In genomic region chr10:100338434-100339036, GRCh38 we compare ENCODE assay signal across 9 cellular contexts. TPM values are rescaled to one million over a fixed set of nuclear protein-coding genes. Genes with fewer than 3 reads are reported as not detected.
DNase-seq lines count a peak whose midpoint lies in the region; ATAC-seq lines count a peak whose summit lies in the region.
"Had no signal": no experiment of that assay in that cellular context is flagged by ENCODE, and none has a peak within 500 bp of the region (broad histone marks: within the 10 kb centered on the region; RNA-seq: fewer than 3 reads in every experiment).

No MANE protein-coding gene starts in this region.

- H3K4me1 Mint-ChIP-seq in activated CD8-positive, alpha-beta T cell treated with anti-CD3 and anti-CD28 coated beads, Interleukin-2, amount 10 ng/mL, durations not matched to agents 7 days and 5 days (ENCODE audit: low read depth): peaks cover 29% of the 10 kb centered on the region

- POLR2A ChIA-PET in activated CD8-positive, alpha-beta T cell treated with anti-CD3 and anti-CD28 coated beads, Interleukin-2, amount 10 ng/mL, durations not matched to agents 7 days and 5 days (lab: Charles Lee): interaction anchor here (0.7 to 1.6 kb wide), 2 partner anchors 94 to 170 kb away, joined by 3 to 5 read pairs; no protein-coding TSS in a partner anchor

- CTCF ChIA-PET in activated CD8-positive, alpha-beta T cell treated with anti-CD3 and anti-CD28 coated beads, Interleukin-2, amount 10 ng/mL, durations not matched to agents 7 days and 5 days (lab: Charles Lee): interaction anchor here (0.7 to 24.9 kb wide), 22 partner anchors 8 to 184 kb away, joined by 3 to 311 read pairs (median 6); partner anchors contain the start of gene SCD

- DNase-seq in DMS153 (lab: John Stamatoyannopoulos, UW) (peak; percentile 32), NCI-H774 (lab: John Stamatoyannopoulos, UW) (peak; percentile 38), midbrain (lab: John Stamatoyannopoulos, UW) (peak; percentile 74)
- DNase-seq in activated CD8-positive, alpha-beta T cell treated with anti-CD3 and anti-CD28 coated beads, Interleukin-2, amount 10 ng/mL, durations not matched to agents 7 days and 5 days: peak; percentile 88
- peak; percentile 68 for DNase-seq in effector CD4-positive, alpha-beta T cell
- DNase-seq in stimulated activated CD8-positive, alpha-beta memory T cell treated with anti-CD3 and anti-CD28 coated beads, Interleukin-4, amount 100 ng/mL, for 48 hours: peak; percentile 90

- no peaks in the 10 kb centered on the region for H3K36me3 Mint-ChIP-seq in activated CD8-positive, alpha-beta T cell treated with anti-CD3 and anti-CD28 coated beads, Interleukin-2, amount 10 ng/mL, durations not matched to agents 7 days and 5 days (ENCODE audit: low read depth)

- peak; percentile 58 for ATAC-seq in HG02678 (IDR thresholded peaks at IDR 0.05; ENCODE audit: unreplicated experiment)
- ATAC-seq in activated CD8-positive, alpha-beta T cell treated with anti-CD3 and anti-CD28 coated beads, Interleukin-2, amount 10 ng/mL, durations not matched to agents 7 days and 5 days: peak; percentile 90
- no peak for ATAC-seq in HG03280 (IDR thresholded peaks at IDR 0.05; ENCODE audit: unreplicated experiment)

- H3K4me3 Mint-ChIP-seq in activated CD8-positive, alpha-beta T cell treated with anti-CD3 and anti-CD28 coated beads, Interleukin-2, amount 10 ng/mL, durations not matched to agents 7 days and 5 days: no peak overlapping the region

- H3K27ac Mint-ChIP-seq in activated CD8-positive, alpha-beta T cell treated with anti-CD3 and anti-CD28 coated beads, Interleukin-2, amount 10 ng/mL, durations not matched to agents 7 days and 5 days: peak overlapping the region; percentile 60

- H3K27me3 Mint-ChIP-seq in activated CD8-positive, alpha-beta T cell treated with anti-CD3 and anti-CD28 coated beads, Interleukin-2, amount 10 ng/mL, durations not matched to agents 7 days and 5 days (ENCODE audit: low read depth): peaks cover 9% of the 10 kb centered on the region

- no peaks in the 10 kb centered on the region for H3K9me3 Mint-ChIP-seq in activated CD8-positive, alpha-beta T cell treated with anti-CD3 and anti-CD28 coated beads, Interleukin-2, amount 10 ng/mL, durations not matched to agents 7 days and 5 days (ENCODE audit: insufficient read depth)

RNA-seq across cellular contexts. Expression of gene SCD, which starts 8.5 kb away (rescaled TPM):
- 100 to 1,000 TPM; 239 to 240 TPM for total RNA-seq in activated CD8-positive, alpha-beta T cell treated with anti-CD3 and anti-CD28 coated beads, Interleukin-2, amount 10 ng/mL, durations not matched to agents 7 days and 5 days

RNA-seq across cellular contexts. Expression of gene PKD2L1, which starts 8.5 kb away (rescaled TPM):
- total RNA-seq in activated CD8-positive, alpha-beta T cell treated with anti-CD3 and anti-CD28 coated beads, Interleukin-2, amount 10 ng/mL, durations not matched to agents 7 days and 5 days: under 1 TPM; 0.10 to 0.68 TPM
- total RNA-seq: activated CD8-positive, alpha-beta memory T cell treated with anti-CD3 and anti-CD28 coated beads for 36 hours had no signal

RNA-seq across cellular contexts. Expression of gene BLOC1S2, which starts 52.1 kb away (rescaled TPM):
- 10 to 100 TPM; 49.9 to 54.6 TPM for total RNA-seq in activated CD8-positive, alpha-beta T cell treated with anti-CD3 and anti-CD28 coated beads, Interleukin-2, amount 10 ng/mL, durations not matched to agents 7 days and 5 days

Comparison
In these comparisons a context has a peak if more than half of its experiments do, and no peak if none do; other contexts are left out.
1. DNase-seq: peak in every context shown above with its lines; median percentile 90 in stimulated activated CD8-positive, alpha-beta memory T cell treated with anti-CD3 and anti-CD28 coated beads, Interleukin-4, amount 100 ng/mL, for 48 hours; 88 in activated CD8-positive, alpha-beta T cell treated with anti-CD3 and anti-CD28 coated beads, Interleukin-2, amount 10 ng/mL, durations not matched to agents 7 days and 5 days; 74 in midbrain; 68 in effector CD4-positive, alpha-beta T cell; 38 in NCI-H774; 32 in DMS153.